In the genomic region with DNA sequence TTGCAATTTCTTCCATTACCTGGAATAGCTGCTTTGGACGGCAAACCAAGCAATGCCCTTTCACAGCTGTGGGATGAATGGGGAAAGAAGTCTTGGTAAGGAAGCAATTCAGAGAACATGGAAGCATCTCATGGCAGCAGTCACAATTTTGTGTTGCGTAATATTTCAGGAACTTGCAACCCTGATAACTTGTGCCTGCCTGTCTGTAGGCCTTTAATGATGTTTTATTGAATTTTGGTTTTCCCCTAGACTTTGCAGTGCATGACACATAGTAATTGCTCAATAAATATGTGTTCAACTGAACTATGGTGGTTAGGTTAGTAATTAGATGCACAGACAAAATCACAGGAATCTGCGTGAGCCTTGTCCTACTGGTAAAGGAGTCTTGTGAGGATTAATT, we compare ENCODE assay signal across 16 cellular contexts.
"Had no signal": no experiment of that assay in that cellular context is flagged by ENCODE, and none has a peak within 500 bp of the region (broad histone marks: within the 10 kb centered on the region; RNA-seq: fewer than 3 reads in every experiment).

No MANE protein-coding gene starts in this region.

- H3K4me3 ChIP-seq: adrenal gland, left lung, prostate gland, right atrium auricular region, testis had no signal

- DNase-seq: activated CD4-positive, alpha-beta T cell treated with anti-CD3 and anti-CD28 coated beads, Interleukin-2, amount 50 U/mL, for 48 hours; activated gamma-delta T cell treated with Interleukin-2 at 50 U/mL for 16 hours; activated T-cell treated with anti-CD3 and anti-CD28 coated beads for 4 hours; adrenal gland; dermis blood vessel endothelial cell; effector memory CD4-positive, alpha-beta T cell; head of caudate nucleus; kidney; left lung; midbrain; stimulated activated CD4-positive, alpha-beta T cell treated with anti-CD3 and anti-CD28 coated beads, Interleukin-2, amount 100 ng/mL, for 24 hours; T-helper 2 cell; testis had no signal

- ATAC-seq: activated naive CD4-positive, alpha-beta T cell treated with anti-CD3 and anti-CD28 coated beads, Interleukin-2, amount 50 U/mL, for 72 hours; left lung had no signal
